ENCODE assay signal across 1 cellular context in genomic region chr6:36441307-36441894, GRCh38.
A peak's percentile ranks its signal among the peaks of the same experiment; 100 is the strongest.
TF ChIP-seq lines count a peak whose summit lies in the region.

No MANE protein-coding gene starts in this region.

TF ChIP-seq in HCT116, 20 proteins besides CTCF, POLR2A, EP300 and RAD21 (continued from another document):
- TF ChIP-seq SP1 (IDR thresholded peaks at IDR 0.05; ENCODE audit: low read depth) (peak; percentile 66), CBX3 (IDR thresholded peaks at IDR 0.05; ENCODE audit: low read depth) (no peak), ZFX (IDR thresholded peaks at IDR 0.05) (no peak), JUND (IDR thresholded peaks at IDR 0.05) (peak; percentile 81), REST (IDR thresholded peaks at IDR 0.05; ENCODE audit: low read depth) (no peak), YY1 (IDR thresholded peaks at IDR 0.05; ENCODE audit: extremely low read depth, insufficient replicate concordance, low read depth, low read length) (no peak), FOSL1 (IDR thresholded peaks at IDR 0.05; ENCODE audit: low read depth) (peak; percentile 75)
- TF ChIP-seq, protein P1, sequence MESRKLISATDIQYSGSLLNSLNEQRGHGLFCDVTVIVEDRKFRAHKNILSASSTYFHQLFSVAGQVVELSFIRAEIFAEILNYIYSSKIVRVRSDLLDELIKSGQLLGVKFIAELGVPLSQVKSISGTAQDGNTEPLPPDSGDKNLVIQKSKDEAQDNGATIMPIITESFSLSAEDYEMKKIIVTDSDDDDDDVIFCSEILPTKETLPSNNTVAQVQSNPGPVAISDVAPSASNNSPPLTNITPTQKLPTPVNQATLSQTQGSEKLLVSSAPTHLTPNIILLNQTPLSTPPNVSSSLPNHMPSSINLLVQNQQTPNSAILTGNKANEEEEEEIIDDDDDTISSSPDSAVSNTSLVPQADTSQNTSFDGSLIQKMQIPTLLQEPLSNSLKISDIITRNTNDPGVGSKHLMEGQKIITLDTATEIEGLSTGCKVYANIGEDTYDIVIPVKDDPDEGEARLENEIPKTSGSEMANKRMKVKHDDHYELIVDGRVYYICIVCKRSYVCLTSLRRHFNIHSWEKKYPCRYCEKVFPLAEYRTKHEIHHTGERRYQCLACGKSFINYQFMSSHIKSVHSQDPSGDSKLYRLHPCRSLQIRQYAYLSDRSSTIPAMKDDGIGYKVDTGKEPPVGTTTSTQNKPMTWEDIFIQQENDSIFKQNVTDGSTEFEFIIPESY (IDR thresholded peaks at IDR 0.05; ENCODE audit: extremely low read depth, insufficient replicate concordance, low read length) = no peak
